1 cellular context compared by ENCODE assay signal in genomic region chr6:159693128-159693893, GRCh38.
A peak's percentile ranks its signal among the peaks of the same experiment; 100 is the strongest.
TF ChIP-seq lines count a peak whose summit lies in the region.

TSS of gene SOD2 (minus strand) at chr6:159693241. CDS start at chr6:159693167, 74 bp downstream.

TF ChIP-seq in K562, 482 proteins besides CTCF, POLR2A, EP300 and RAD21 (continued from another document and continues in another):
- TF ChIP-seq ZNF518B (CRISPR knock-in tag; IDR thresholded peaks at IDR 0.05) (no peak), ARID3A (IDR thresholded peaks at IDR 0.05; ENCODE audit: borderline replicate concordance, low read depth, low read length) (0 out of 2 replicates have a peak, but pooled peaks have one; percentile 5), ERF (CRISPR knock-in tag; IDR thresholded peaks at IDR 0.05) (peak; percentile 84; the same call in 1 of the 2 replicates), MYC (IDR thresholded peaks at IDR 0.05; ENCODE audit: low read depth, low read length) (peak; percentile 61), MYC (CRISPR knock-in tag; IDR thresholded peaks at IDR 0.05; ENCODE audit: borderline replicate concordance, low read depth) (peak; percentile 72; the same call in 1 of the 2 replicates), ZNF780A (CRISPR knock-in tag; IDR thresholded peaks at IDR 0.05) (no peak), MNT (conservative IDR thresholded peaks at IDR 0.05) (peak; percentile 11 to 50; a peak in 1 of 4 replicates), SMAD2 (IDR thresholded peaks at IDR 0.05; ENCODE audit: low read depth, low read length) (no peak), ZBTB5 (IDR thresholded peaks at IDR 0.05) (no peak), EP400 (IDR thresholded peaks at IDR 0.05) (peak; percentile 72; the same call in 1 of the 2 replicates), ZNF644 (tag; IDR thresholded peaks at IDR 0.05; ENCODE audit: low read depth) (no peak), ETV1 (tag; conservative IDR thresholded peaks at IDR 0.05; ENCODE audit: low read depth) (no peak), U2AF1 (optimal IDR thresholded peaks at IDR 0.05; ENCODE audit: low read depth, low read length) (peak; percentile 89), HEY1 (CRISPR knock-in tag; IDR thresholded peaks at IDR 0.05; ENCODE audit: borderline replicate concordance) (no peak), TFAP4 (CRISPR knock-in tag; IDR thresholded peaks at IDR 0.05; ENCODE audit: borderline replicate concordance) (peak; percentile 87), ZNF449 (CRISPR knock-in tag; IDR thresholded peaks at IDR 0.05) (no peak), HCFC1 (IDR thresholded peaks at IDR 0.05; ENCODE audit: low read depth, low read length) (peak; percentile 30), CBX1 (IDR thresholded peaks at IDR 0.05; ENCODE audit: low read depth) (peak; percentile 85), MITF (IDR thresholded peaks at IDR 0.05) (peak; percentile 22; the same call in 1 of the 2 replicates), SNRNP70 (optimal IDR thresholded peaks at IDR 0.05; ENCODE audit: low read depth, low read length) (no peak), MLX (CRISPR knock-in tag; conservative IDR thresholded peaks at IDR 0.05) (peak in 1 of 2 experiments; percentile 72; a peak in 1 of 4 replicates), NCOA2 (IDR thresholded peaks at IDR 0.05; ENCODE audit: partially characterized antibody in 2 of 2) (no peak), VEZF1 (CRISPR knock-in tag; IDR thresholded peaks at IDR 0.05) (peak; percentile 100), E2F1 (CRISPR knock-in tag; IDR thresholded peaks at IDR 0.05) (no peak), BRD9 (IDR thresholded peaks at IDR 0.05; ENCODE audit: low read depth, partially characterized antibody) (no peak), XRCC3 (IDR thresholded peaks at IDR 0.05) (no peak), BHLHE40 (IDR thresholded peaks at IDR 0.05; ENCODE audit: low read length) (peak; percentile 92)
